ENCODE assay signal across 15 cellular contexts in the genomic region with DNA sequence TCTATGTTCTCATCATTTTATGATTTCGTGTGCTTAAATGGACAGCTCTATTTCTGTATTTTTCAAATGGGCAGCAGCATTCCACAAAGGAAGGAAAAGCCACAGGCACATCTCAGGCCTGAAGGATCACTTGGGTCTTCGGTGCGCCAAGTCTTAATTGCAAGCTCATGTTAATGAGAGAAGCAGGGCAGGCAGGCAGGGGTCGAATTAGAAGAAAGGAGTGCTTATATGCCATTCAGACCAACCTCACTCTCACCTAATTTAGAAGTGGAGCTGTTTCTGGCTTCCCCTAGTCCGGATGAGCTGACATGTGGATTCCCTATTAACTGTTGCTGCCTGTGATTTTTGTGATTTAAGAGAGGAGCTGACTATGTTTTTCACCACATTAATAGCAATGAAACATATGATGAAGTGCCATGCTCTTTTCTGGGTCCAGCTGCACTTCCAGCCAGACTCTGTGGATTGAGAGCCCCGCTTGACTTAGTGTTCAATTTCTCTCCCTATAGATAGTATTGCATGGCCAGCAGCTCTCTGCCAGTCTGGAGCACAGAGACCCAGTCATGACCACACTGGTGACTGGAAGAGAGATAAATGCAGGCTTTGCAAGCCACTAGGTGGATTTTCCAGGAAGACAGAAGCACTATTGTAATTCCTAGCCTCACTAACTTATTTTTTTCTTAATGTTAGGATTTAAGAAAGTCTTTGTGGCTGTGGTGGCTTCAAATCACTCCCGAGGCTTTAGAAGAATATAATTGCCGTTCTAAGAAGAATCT.
A peak's percentile ranks its signal among the peaks of the same experiment; 100 is the strongest.
DNase-seq lines count a peak whose midpoint lies in the region; ATAC-seq and TF ChIP-seq lines count a peak whose summit lies in the region.
"Had no signal": no experiment of that assay in that cellular context is flagged by ENCODE, and none has a peak within 500 bp of the region (broad histone marks: within the 10 kb centered on the region; RNA-seq: fewer than 3 reads in every experiment).

No MANE protein-coding gene starts in this region.

- H3K4me1 ChIP-seq in HUES6 (ENCODE audit: control insufficient read depth, insufficient read depth, low read length) (0 out of 2 replicates have a peak, but pooled peaks cover 6% of the 10 kb centered on the region), OCI-LY3 (ENCODE audit: low read length) (peaks cover 14% of the 10 kb centered on the region), endodermal cell (ENCODE audit: control insufficient read depth, insufficient read depth, low read length) (no peaks in the 10 kb centered on the region), neuronal stem cell (ENCODE audit: control insufficient read depth in 2 of 2, insufficient read depth in 1 of 2, low read depth in 1 of 2, low read length in 2 of 2) (peaks cover 0 to 5% of the 10 kb centered on the region in 2 donors), esophagus muscularis mucosa (peaks cover 0 to 8% (median 0%) of the 10 kb centered on the region in 4 donors)

- H3K9me3 Mint-ChIP-seq in endodermal cell (no peaks in the 10 kb centered on the region), osteocyte (ENCODE audit: unreplicated experiment) (no peaks in the 10 kb centered on the region)

- no peak overlapping the region for H4K91ac ChIP-seq in neuronal stem cell (ENCODE audit: low read depth, low read length, poor library complexity)

- no peak overlapping the region for H3K23ac ChIP-seq in neuronal stem cell (ENCODE audit: low read depth, low read length, poor library complexity)

- 85 to 86% methylated on average over 3 to 8 of the region's 8 CpGs for WGBS in endodermal cell (ENCODE audit: insufficient coverage in 1 of 2, insufficient read length in 1 of 2), 2 experiments
- WGBS in neuronal stem cell (ENCODE audit: extremely low coverage in 2 of 2, insufficient read length in 2 of 2, insufficient replicate concordance in 1 of 2), 2 donors, result no CpG with 5 or more reads among the region's 8 CpGs
- WGBS in esophagus muscularis mucosa, result 83% methylated on average over 8 of the region's 8 CpGs

- TF ChIP-seq CTCF in OCI-LY3 (IDR thresholded peaks at IDR 0.05; ENCODE audit: low read depth, low read length) (no peak), endodermal cell (conservative IDR thresholded peaks at IDR 0.05) (no peak), esophagus muscularis mucosa (IDR thresholded peaks at IDR 0.05) (no peak), osteocyte (IDR thresholded peaks at IDR 0.05) (no peak)

- H2BK120ac ChIP-seq in neuronal stem cell (ENCODE audit: low read depth, low read length), result no peak overlapping the region

- H3K27me3 Mint-ChIP-seq in endodermal cell (ENCODE audit: insufficient read depth) (no peaks in the 10 kb centered on the region), osteocyte (ENCODE audit: unreplicated experiment) (peaks cover 10% of the 10 kb centered on the region)

- H3K27me3 ChIP-seq in HUES6 (ENCODE audit: control insufficient read depth, insufficient read depth, low read length), result no peaks in the 10 kb centered on the region
- H3K27me3 ChIP-seq in OCI-LY3 (ENCODE audit: low read depth, low read length), result no peaks in the 10 kb centered on the region
- no peaks in the 10 kb centered on the region for H3K27me3 ChIP-seq in endodermal cell (ENCODE audit: control insufficient read depth, insufficient read depth, low read length, poor library complexity, severe bottlenecking)
- H3K27me3 ChIP-seq in neuronal stem cell (ENCODE audit: control insufficient read depth in 3 of 3, insufficient read depth in 3 of 3, low read depth in 1 of 3, low read length in 3 of 3), result no peaks in the 10 kb centered on the region
- no peaks in the 10 kb centered on the region for H3K27me3 ChIP-seq in esophagus muscularis mucosa

- H4K8ac ChIP-seq in neuronal stem cell (ENCODE audit: low read depth, low read length), result no peak overlapping the region

- H3K79me2 ChIP-seq in OCI-LY3 (ENCODE audit: low read length), result no peaks in the 10 kb centered on the region

- no peaks in the 10 kb centered on the region for H3K79me1 ChIP-seq in neuronal stem cell (ENCODE audit: low read depth, low read length)

- H3K36me3 Mint-ChIP-seq in endodermal cell (ENCODE audit: low read depth) (no peaks in the 10 kb centered on the region), osteocyte (ENCODE audit: unreplicated experiment) (no peaks in the 10 kb centered on the region)
- H3K36me3 Mint-ChIP-seq: CD14-positive monocyte had no signal

- H3K4me3 Mint-ChIP-seq in endodermal cell (no peak overlapping the region), osteocyte (ENCODE audit: unreplicated experiment) (no peak overlapping the region)
- H3K4me3 Mint-ChIP-seq: CD14-positive monocyte had no signal

- H3K27ac ChIP-seq in HUES6 (ENCODE audit: low read depth, low read length) (0 out of 2 replicates have a peak overlapping the region, but pooled peaks have one; percentile 26), OCI-LY3 (ENCODE audit: low read length) (no peak overlapping the region), endodermal cell (ENCODE audit: low read depth, low read length) (no peak overlapping the region), neuronal stem cell (replicated peaks; ENCODE audit: low read length) (no peak overlapping the region), esophagus muscularis mucosa (replicated peaks in 1 of 4) (no peak overlapping the region)

- peaks cover 5% of the 10 kb centered on the region for H3K4me1 Mint-ChIP-seq in endodermal cell
- H3K4me1 Mint-ChIP-seq in osteocyte (ENCODE audit: unreplicated experiment), result no peaks in the 10 kb centered on the region
- H3K4me1 Mint-ChIP-seq: CD14-positive monocyte had no signal

- H2BK15ac ChIP-seq in neuronal stem cell (ENCODE audit: low read length), result no peak overlapping the region

- H2AFZ ChIP-seq in OCI-LY3 (ENCODE audit: low read depth, low read length) (peak overlapping the region; percentile 39; the same call in 1 of the 2 replicates), neuronal stem cell (ENCODE audit: low read length) (no peak overlapping the region)

- no peaks in the 10 kb centered on the region for H3K36me3 ChIP-seq in HUES6 (ENCODE audit: control insufficient read depth, insufficient read depth, low read length)
- no peaks in the 10 kb centered on the region for H3K36me3 ChIP-seq in OCI-LY3 (replicated peaks; ENCODE audit: low read depth, low read length)
- no peaks in the 10 kb centered on the region for H3K36me3 ChIP-seq in endodermal cell (ENCODE audit: control insufficient read depth, insufficient read depth, low read length)
- no peaks in the 10 kb centered on the region for H3K36me3 ChIP-seq in neuronal stem cell (replicated peaks in 1 of 2; ENCODE audit: control insufficient read depth in 2 of 2, insufficient read depth in 2 of 2, low read length in 2 of 2)
- H3K36me3 ChIP-seq in esophagus muscularis mucosa, result no peaks in the 10 kb centered on the region

- H3K18ac ChIP-seq in neuronal stem cell (ENCODE audit: low read length), result no peak overlapping the region

- H2BK5ac ChIP-seq in neuronal stem cell (ENCODE audit: low read length), result no peak overlapping the region

- no peak overlapping the region for H3K14ac ChIP-seq in neuronal stem cell (ENCODE audit: low read length)

- no peak overlapping the region for H3K9ac ChIP-seq in HUES6 (ENCODE audit: low read length)
- no peak overlapping the region for H3K9ac ChIP-seq in OCI-LY3 (ENCODE audit: low read length)
- H3K9ac ChIP-seq in endodermal cell (ENCODE audit: extremely low read depth, low read length, poor library complexity, severe bottlenecking), result no peak overlapping the region
- H3K9ac ChIP-seq in neuronal stem cell (ENCODE audit: low read depth, low read length, poor library complexity), result no peak overlapping the region

- no peak overlapping the region for H2AK5ac ChIP-seq in neuronal stem cell (ENCODE audit: low read depth, low read length)

- H2BK12ac ChIP-seq in neuronal stem cell (ENCODE audit: low read length), result no peak overlapping the region

- H3K9me3 ChIP-seq in HUES6 (ENCODE audit: control insufficient read depth, insufficient read depth, low read depth, low read length) (no peaks in the 10 kb centered on the region), OCI-LY3 (ENCODE audit: insufficient read depth, low read length) (no peaks in the 10 kb centered on the region), endodermal cell (ENCODE audit: control insufficient read depth, low read length) (no peaks in the 10 kb centered on the region), neuronal stem cell (replicated peaks in 1 of 2; ENCODE audit: control insufficient read depth in 2 of 2, insufficient read depth in 1 of 2, low read depth in 1 of 2, low read length in 2 of 2) (no peaks in the 10 kb centered on the region), esophagus muscularis mucosa (no peaks in the 10 kb centered on the region)

- intact Hi-C loops in esophagus muscularis mucosa (cut with DNase I), result no loop called here

- H3K4ac ChIP-seq in neuronal stem cell (ENCODE audit: low read length), result no peak overlapping the region

- no peak for TF ChIP-seq EP300 in esophagus muscularis mucosa (IDR thresholded peaks at IDR 0.05)

- no peak overlapping the region for H3K4me3 ChIP-seq in HUES6 (ENCODE audit: low read depth, low read length)
- no peak overlapping the region for H3K4me3 ChIP-seq in OCI-LY3 (ENCODE audit: low read length)
- H3K4me3 ChIP-seq in endodermal cell (ENCODE audit: low read length), result no peak overlapping the region
- no peak overlapping the region for H3K4me3 ChIP-seq in neuronal stem cell (ENCODE audit: low read length in 2 of 2)
- no peak overlapping the region for H3K4me3 ChIP-seq in esophagus muscularis mucosa

- H3K27ac Mint-ChIP-seq in endodermal cell, result peak overlapping the region; percentile 32
- no peak overlapping the region for H3K27ac Mint-ChIP-seq in osteocyte (ENCODE audit: unreplicated experiment)
- H3K27ac Mint-ChIP-seq: CD14-positive monocyte had no signal

- no peak for TF ChIP-seq POLR2A in esophagus muscularis mucosa (IDR thresholded peaks at IDR 0.05; ENCODE audit: low read depth)

- H4K20me1 ChIP-seq in OCI-LY3 (ENCODE audit: insufficient read depth, low read length), result no peaks in the 10 kb centered on the region

- peak overlapping the region; percentile 7; the same call in 1 of the 2 replicates for H3K4me2 ChIP-seq in OCI-LY3 (ENCODE audit: low read length)
- no peak overlapping the region for H3K4me2 ChIP-seq in neuronal stem cell (ENCODE audit: insufficient read depth, low read length, poor library complexity, severe bottlenecking)

- DNase-seq in endodermal cell (no peak), neuronal stem cell (ENCODE audit: low spot score) (peak; percentile 18), esophagus muscularis mucosa (ENCODE audit: extremely low spot score) (no peak), osteocyte (ENCODE audit: extremely low spot score, unreplicated experiment) (no peak), NCI-H1417 treated with DMSO at 0.1 percent for 48 hours (lab: John Stamatoyannopoulos, UW) (no peak)
- DNase-seq: COR-L47, H7, NCI-H1436 treated with DMSO at 0.1 percent for 48 hours, NCI-H2081, NCI-H524, SHP77 treated with DMSO at 0.1 percent for 48 hours had no signal

- no peak for ATAC-seq in HG03159 (IDR thresholded peaks at IDR 0.05; ENCODE audit: unreplicated experiment)
